In genomic region chr14:100369019-100369418, GRCh38 we compare ENCODE assay signal across 1 cellular context.
TF ChIP-seq lines count a peak whose summit lies in the region.

No MANE protein-coding gene starts in this region.

TF ChIP-seq in GM12878, 131 proteins besides CTCF, POLR2A, EP300 and RAD21:
- TF ChIP-seq RUNX3 (IDR thresholded peaks at IDR 0.05; ENCODE audit: low read length) (no peak), SRF (IDR thresholded peaks at IDR 0.05; ENCODE audit: low read depth in 2 of 2, low read length in 2 of 2) (no peak), RELB (IDR thresholded peaks at IDR 0.05; ENCODE audit: low read depth) (no peak), REST (IDR thresholded peaks at IDR 0.05; ENCODE audit: low read depth, low read length) (no peak), IRF4 (IDR thresholded peaks at IDR 0.05; ENCODE audit: low read depth, low read length) (no peak), CEBPB (IDR thresholded peaks at IDR 0.05; ENCODE audit: borderline replicate concordance in 1 of 2, low read depth in 2 of 2, low read length in 2 of 2) (no peak), KDM1A (IDR thresholded peaks at IDR 0.05; ENCODE audit: borderline replicate concordance) (no peak)
